13 cellular contexts compared by ENCODE assay signal in genomic region chr11:68927280-68928107, GRCh38. TPM values are rescaled to one million over a fixed set of nuclear protein-coding genes. Genes with fewer than 3 reads are reported as not detected.
DNase-seq lines count a peak whose midpoint lies in the region; ATAC-seq and TF ChIP-seq lines count a peak whose summit lies in the region.
"Had no signal": no experiment of that assay in that cellular context is flagged by ENCODE, and none has a peak within 500 bp of the region (broad histone marks: within the 10 kb centered on the region; RNA-seq: fewer than 3 reads in every experiment).

No MANE protein-coding gene starts in this region.

- in situ Hi-C loops in gastrocnemius medialis (cut with MboI; ENCODE audit: low sequenced_read_pairs in 4 of 4), result no loop called here

- H3K27ac Mint-ChIP-seq in natural killer cell treated with Interleukin-12 subunit alpha and Interleukin-12 subunit beta and Interleukin-15 and Interleukin-18, amount 100 ng/mL, for 72 hours, result no peak overlapping the region
- H3K27ac Mint-ChIP-seq in natural killer cell, result no peak overlapping the region
- H3K27ac Mint-ChIP-seq: activated naive CD8-positive, alpha-beta T cell treated with anti-CD3 and anti-CD28 coated beads for 36 hours had no signal

- ATAC-seq in natural killer cell treated with Interleukin-12 subunit alpha and Interleukin-12 subunit beta and Interleukin-15 and Interleukin-18, amount 100 ng/mL, for 72 hours, result no peak
- ATAC-seq in natural killer cell (no peak), heart right ventricle (peak in 7 of 8 donors; percentile 4 to 59 (median 49)), gastrocnemius medialis (no peak), HG03039 (IDR thresholded peaks at IDR 0.05; ENCODE audit: unreplicated experiment) (no peak)
- ATAC-seq: left colon had no signal

- H3K27ac ChIP-seq in SJCRH30 (peak overlapping the region; percentile 47), heart right ventricle (peak overlapping the region in 9 of 10 donors; percentile 28 to 82 (median 49)), gastrocnemius medialis (no peak overlapping the region)

- no peaks in the 10 kb centered on the region for H3K27me3 Mint-ChIP-seq in natural killer cell treated with Interleukin-12 subunit alpha and Interleukin-12 subunit beta and Interleukin-15 and Interleukin-18, amount 100 ng/mL, for 72 hours
- no peaks in the 10 kb centered on the region for H3K27me3 Mint-ChIP-seq in natural killer cell (ENCODE audit: low read depth in 2 of 2)
- H3K27me3 Mint-ChIP-seq: activated naive CD8-positive, alpha-beta T cell treated with anti-CD3 and anti-CD28 coated beads for 36 hours had no signal

- no peaks in the 10 kb centered on the region for H3K27me3 ChIP-seq in SJCRH30
- no peaks in the 10 kb centered on the region for H3K27me3 ChIP-seq in heart right ventricle
- no peaks in the 10 kb centered on the region for H3K27me3 ChIP-seq in gastrocnemius medialis

- H3K9me3 Mint-ChIP-seq in natural killer cell treated with Interleukin-12 subunit alpha and Interleukin-12 subunit beta and Interleukin-15 and Interleukin-18, amount 100 ng/mL, for 72 hours, result peaks cover 6% of the 10 kb centered on the region
- peaks cover 5 to 8% of the 10 kb centered on the region in 2 donors for H3K9me3 Mint-ChIP-seq in natural killer cell

- H3K36me3 ChIP-seq in SJCRH30, result peaks cover 35% of the 10 kb centered on the region
- peaks cover 0 to 89% (median 50%) of the 10 kb centered on the region in 9 donors for H3K36me3 ChIP-seq in heart right ventricle
- H3K36me3 ChIP-seq in gastrocnemius medialis, result peaks cover 0 to 59% of the 10 kb centered on the region in 2 donors

- 29 to 36% methylated on average over 12 of the region's 12 CpGs for WGBS in heart right ventricle, 2 donors

- H3K36me3 Mint-ChIP-seq in natural killer cell treated with Interleukin-12 subunit alpha and Interleukin-12 subunit beta and Interleukin-15 and Interleukin-18, amount 100 ng/mL, for 72 hours, result peaks cover 42% of the 10 kb centered on the region
- peaks cover 31% of the 10 kb centered on the region for H3K36me3 Mint-ChIP-seq in natural killer cell

- H3K4me1 ChIP-seq in SJCRH30 (peaks cover 5% of the 10 kb centered on the region; the same call in 1 of the 2 replicates), heart right ventricle (peaks cover 13 to 40% (median 30%) of the 10 kb centered on the region in 9 donors), gastrocnemius medialis (peaks cover 7 to 19% of the 10 kb centered on the region in 2 donors)

- peaks cover 0 to 6% of the 10 kb centered on the region in 2 donors for H3K4me1 Mint-ChIP-seq in natural killer cell treated with Interleukin-12 subunit alpha and Interleukin-12 subunit beta and Interleukin-15 and Interleukin-18, amount 100 ng/mL, for 72 hours (ENCODE audit: low read depth in 2 of 2)
- H3K4me1 Mint-ChIP-seq in natural killer cell, result no peaks in the 10 kb centered on the region

- TF ChIP-seq CTCF in natural killer cell (IDR thresholded peaks at IDR 0.05), result no peak
- TF ChIP-seq CTCF in heart right ventricle (IDR thresholded peaks at IDR 0.05), result no peak
- no peak for TF ChIP-seq CTCF in gastrocnemius medialis (IDR thresholded peaks at IDR 0.05 in 4 of 5, conservative IDR thresholded peaks at IDR 0.05 in 1 of 5)

- peaks cover 9% of the 10 kb centered on the region for H3K9me3 ChIP-seq in SJCRH30 (replicated peaks)
- peaks cover 0 to 29% (median 13%) of the 10 kb centered on the region in 11 donors for H3K9me3 ChIP-seq in heart right ventricle
- H3K9me3 ChIP-seq in gastrocnemius medialis, result peaks cover 0 to 9% (median 4%) of the 10 kb centered on the region in 3 donors

- H3K4me3 ChIP-seq in SJCRH30, result no peak overlapping the region
- no peak overlapping the region for H3K4me3 ChIP-seq in heart right ventricle
- H3K4me3 ChIP-seq in gastrocnemius medialis, result no peak overlapping the region

- no peak overlapping the region for H3K4me3 Mint-ChIP-seq in natural killer cell treated with Interleukin-12 subunit alpha and Interleukin-12 subunit beta and Interleukin-15 and Interleukin-18, amount 100 ng/mL, for 72 hours
- H3K4me3 Mint-ChIP-seq in natural killer cell, result no peak overlapping the region
- H3K4me3 Mint-ChIP-seq: activated naive CD8-positive, alpha-beta T cell treated with anti-CD3 and anti-CD28 coated beads for 36 hours had no signal

- peak; percentile 2 for DNase-seq in natural killer cell treated with Interleukin-12 subunit alpha and Interleukin-12 subunit beta and Interleukin-15 and Interleukin-18, amount 100 ng/mL, for 72 hours (ENCODE audit: low spot score)
- no peak for DNase-seq in natural killer cell
- peak; percentile 35 to 42 for DNase-seq in SJCRH30
- no peak for DNase-seq in heart right ventricle
- DNase-seq in gastrocnemius medialis, result no peak
- DNase-seq in NCI-H2227 (lab: John Stamatoyannopoulos, UW; ENCODE audit: unreplicated experiment), result no peak
- DNase-seq in NCI-H1694 (lab: John Stamatoyannopoulos, UW), result no peak
- DNase-seq: activated naive CD8-positive, alpha-beta T cell treated with anti-CD3 and anti-CD28 coated beads for 36 hours; erythroblast; GOT3; left colon; NCI-H2171 had no signal

- TF ChIP-seq POLR2A in gastrocnemius medialis (IDR thresholded peaks at IDR 0.05), result no peak

- intact Hi-C loops in natural killer cell (cut with micrococcal nuclease), result no loop called here
- intact Hi-C loops in heart right ventricle (cut with DNase I), result loop anchor here in 8 of 10 donors (5.0 to 10.0 kb wide), 3 partner anchors 115 to 157 kb away; partner anchors contain the start of gene TPCN2 (in 6 of the 8)
- intact Hi-C loops in gastrocnemius medialis (cut with DNase I; ENCODE audit: low total_unique reads), result no loop called here

RNA-seq across cellular contexts. Expression of gene IGHMBP2, which starts 23.8 kb away (rescaled TPM):
- 10 to 100 TPM; 32.8 to 62.9 TPM for total RNA-seq in natural killer cell treated with Interleukin-12 subunit alpha and Interleukin-12 subunit beta and Interleukin-15 and Interleukin-18, amount 100 ng/mL, for 72 hours
- total RNA-seq in natural killer cell (10 to 100 TPM; 31.5 to 52.3 (median 48.5) TPM), heart right ventricle (10 to 100 TPM in 8 of 10 donors, 1 to 10 TPM in 2; 9.0 to 17.7 (median 12.1) TPM), gastrocnemius medialis (10 to 100 TPM; 15.5 to 22.3 (median 18.1) TPM)
- 8.7 and 11.1 TPM in 2 replicates for total RNA-seq in SJCRH30 (2014; rRNA removed; shearing (Covaris generic))
- 10 to 100 TPM in 1 of 2 donors, 1 to 10 TPM in 1; 9.1 to 24.3 TPM for polyA plus RNA-seq in heart right ventricle

RNA-seq across cellular contexts. Expression of gene MRPL21, which starts 23.9 kb away (rescaled TPM):
- total RNA-seq in natural killer cell treated with Interleukin-12 subunit alpha and Interleukin-12 subunit beta and Interleukin-15 and Interleukin-18, amount 100 ng/mL, for 72 hours, result 100 to 1,000 TPM in 1 of 2 donors, 10 to 100 TPM in 1; 57.6 to 108 TPM
- total RNA-seq in natural killer cell, result 10 to 100 TPM; 39.0 to 47.4 (median 40.3) TPM
- 37.6 and 39.0 TPM in 2 replicates for total RNA-seq in SJCRH30 (2014; rRNA removed; shearing (Covaris generic))
- total RNA-seq in heart right ventricle, result 100 to 1,000 TPM in 4 of 10 donors, 10 to 100 TPM in 6; 63.2 to 138 (median 96.7) TPM
- 100 to 1,000 TPM; 139 to 186 TPM for polyA plus RNA-seq in heart right ventricle
- total RNA-seq in gastrocnemius medialis, result 10 to 100 TPM; 61.0 to 75.5 (median 64.6) TPM

RNA-seq across cellular contexts. Expression of gene MRGPRD, which starts 53.3 kb away (rescaled TPM):
- total RNA-seq in natural killer cell treated with Interleukin-12 subunit alpha and Interleukin-12 subunit beta and Interleukin-15 and Interleukin-18, amount 100 ng/mL, for 72 hours, result not detected
- not detected for total RNA-seq in natural killer cell
- not detected in 2 replicates for total RNA-seq in SJCRH30 (2014; rRNA removed; shearing (Covaris generic))
- total RNA-seq in heart right ventricle, result not detected
- polyA plus RNA-seq in heart right ventricle, result not detected
- not detected for total RNA-seq in gastrocnemius medialis
- total RNA-seq: activated naive CD8-positive, alpha-beta T cell treated with anti-CD3 and anti-CD28 coated beads for 36 hours; left colon had no signal

Comparison
In these comparisons a context has a peak if more than half of its experiments do, and no peak if none do; other contexts are left out.
1. DNase-seq: peak in natural killer cell treated with Interleukin-12 subunit alpha and Interleukin-12 subunit beta and Interleukin-15 and Interleukin-18, amount 100 ng/mL, for 72 hours (single experiment) and SJCRH30 (2 of 2); none in natural killer cell (single experiment), heart right ventricle (0 of 2), gastrocnemius medialis (0 of 2), NCI-H2227 (single experiment) and NCI-H1694 (single experiment).
2. ATAC-seq: peak in heart right ventricle (7 of 8); none in natural killer cell treated with Interleukin-12 subunit alpha and Interleukin-12 subunit beta and Interleukin-15 and Interleukin-18, amount 100 ng/mL, for 72 hours (0 of 2), natural killer cell (0 of 3), gastrocnemius medialis (0 of 2) and HG03039 (single experiment).
3. H3K27ac ChIP-seq: peak in SJCRH30 (single experiment) and heart right ventricle (9 of 10); none in gastrocnemius medialis (0 of 4).
4. intact Hi-C loops: an anchor here in heart right ventricle (5.0 to 10.0 kb wide); none called in natural killer cell and gastrocnemius medialis.